ENCODE assay signal across 1 cellular context in genomic region chr10:89701238-89702120, GRCh38.
TF ChIP-seq lines count a peak whose summit lies in the region.

KIF20B (plus strand) TSS chr10:89701590; CDS start chr10:89705295, 3,705 bp downstream.

TF ChIP-seq in HEK293, 187 proteins besides CTCF, POLR2A, EP300 and RAD21 (continued from another document):
- peak; percentile 68 for TF ChIP-seq ZBTB26 (tag by site-specific recombination; optimal IDR thresholded peaks at IDR 0.05)
- peak; percentile 17 for TF ChIP-seq KLF10 (tag by site-specific recombination; IDR thresholded peaks at IDR 0.05)
- TF ChIP-seq PATZ1 (tag by site-specific recombination; IDR thresholded peaks at IDR 0.05) = peak; percentile 69
- TF ChIP-seq GLIS2 (tag by site-specific recombination; IDR thresholded peaks at IDR 0.05) = peak; percentile 71; the same call in 1 of the 2 replicates
- TF ChIP-seq ZNF146 (tag by site-specific recombination; IDR thresholded peaks at IDR 0.05) = peak; percentile 55; the same call in 1 of the 2 replicates
- no peak for TF ChIP-seq HOXA7 (CRISPR knock-in tag; IDR thresholded peaks at IDR 0.05; ENCODE audit: borderline replicate concordance)
- TF ChIP-seq INSM2 (tag by site-specific recombination; IDR thresholded peaks at IDR 0.05) = peak; percentile 87
- peak; percentile 71 for TF ChIP-seq ZNF366 (tag by site-specific recombination; conservative IDR thresholded peaks at IDR 0.05)
- no peak for TF ChIP-seq GLI2 (tag by site-specific recombination; IDR thresholded peaks at IDR 0.05; ENCODE audit: borderline replicate concordance, low read depth)
- TF ChIP-seq ZNF792 (tag by site-specific recombination; IDR thresholded peaks at IDR 0.05) = peak; percentile 89; the same call in 1 of the 2 replicates
- peak; percentile 90 for TF ChIP-seq KLF17 (tag by site-specific recombination; IDR thresholded peaks at IDR 0.05)
- peak; percentile 97 for TF ChIP-seq ZNF2 (tag by site-specific recombination; IDR thresholded peaks at IDR 0.05)
